In the genomic region with DNA sequence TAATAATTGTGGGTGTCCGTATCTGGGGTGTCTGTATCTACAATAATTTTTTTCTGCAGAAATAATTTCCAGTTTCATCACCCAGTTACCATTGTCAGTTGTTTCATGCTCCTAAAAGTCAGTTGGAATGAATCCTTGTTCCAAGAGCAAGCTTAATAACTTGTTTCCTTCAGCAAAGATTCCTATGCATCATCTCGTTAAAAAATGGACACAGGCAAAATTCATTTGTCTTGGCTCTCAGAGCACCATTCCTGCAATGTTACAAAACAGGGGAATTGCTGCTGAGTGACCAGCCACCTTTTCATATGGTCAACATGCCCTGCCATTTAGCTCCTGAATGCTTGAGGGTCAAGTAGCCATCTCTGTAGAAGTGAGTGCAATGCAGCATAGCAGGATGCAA, we compare ENCODE assay signal across 25 cellular contexts.
"Had no signal": no experiment of that assay in that cellular context is flagged by ENCODE, and none has a peak within 500 bp of the region (broad histone marks: within the 10 kb centered on the region; RNA-seq: fewer than 3 reads in every experiment).

No MANE protein-coding gene starts in this region.

- H3K27ac Mint-ChIP-seq: activated CD4-positive, alpha-beta memory T cell treated with anti-CD3 and anti-CD28 coated beads, Interleukin-2, amount 10 ng/mL, durations not matched to agents 7 days and 5 days; activated CD4-positive, alpha-beta T cell treated with anti-CD3 and anti-CD28 coated beads for 36 hours; activated naive CD4-positive, alpha-beta T cell treated with anti-CD3 and anti-CD28 coated beads for 36 hours; activated naive CD8-positive, alpha-beta T cell; activated T-helper 17 cell treated with anti-CD3 and anti-CD28 coated beads, Interleukin-2, amount 50 U/mL, for 72 hours; brain had no signal

- H3K36me3 ChIP-seq: cardiac muscle cell had no signal

- H3K27me3 ChIP-seq: cardiac muscle cell had no signal

- H3K27me3 Mint-ChIP-seq: activated CD4-positive, alpha-beta memory T cell treated with anti-CD3 and anti-CD28 coated beads, Interleukin-2, amount 10 ng/mL, durations not matched to agents 7 days and 5 days; activated CD4-positive, alpha-beta T cell treated with anti-CD3 and anti-CD28 coated beads for 36 hours; activated naive CD8-positive, alpha-beta T cell; activated T-helper 17 cell treated with anti-CD3 and anti-CD28 coated beads, Interleukin-2, amount 50 U/mL, for 72 hours; brain had no signal

- H3K27ac ChIP-seq: cardiac muscle cell, SK-N-MC, VCaP had no signal

- H3K9me3 Mint-ChIP-seq: activated CD4-positive, alpha-beta memory T cell treated with anti-CD3 and anti-CD28 coated beads, Interleukin-2, amount 10 ng/mL, durations not matched to agents 7 days and 5 days; activated T-helper 17 cell treated with anti-CD3 and anti-CD28 coated beads, Interleukin-2, amount 50 U/mL, for 72 hours had no signal

- H3K36me3 Mint-ChIP-seq: activated naive CD8-positive, alpha-beta T cell; brain had no signal

- H3K4me1 Mint-ChIP-seq: activated CD4-positive, alpha-beta memory T cell treated with anti-CD3 and anti-CD28 coated beads, Interleukin-2, amount 10 ng/mL, durations not matched to agents 7 days and 5 days; activated CD4-positive, alpha-beta T cell treated with anti-CD3 and anti-CD28 coated beads for 36 hours; activated T-helper 17 cell treated with anti-CD3 and anti-CD28 coated beads, Interleukin-2, amount 50 U/mL, for 72 hours; brain had no signal

- H3K4me3 ChIP-seq: cardiac muscle cell, SK-N-MC had no signal

- ATAC-seq: activated CD4-positive, alpha-beta T cell treated with anti-CD3 and anti-CD28 coated beads for 36 hours; activated T-helper 17 cell treated with anti-CD3 and anti-CD28 coated beads, Interleukin-2, amount 50 U/mL, for 72 hours had no signal

- DNase-seq: activated CD4-positive, alpha-beta memory T cell treated with anti-CD3 and anti-CD28 coated beads, Interleukin-2, amount 10 ng/mL, durations not matched to agents 7 days and 5 days; activated CD4-positive, alpha-beta T cell treated with anti-CD3 and anti-CD28 coated beads for 36 hours; activated CD4-positive, alpha-beta T cell treated with anti-CD3 and anti-CD28 coated beads, Interleukin-2, amount 50 U/mL, for 1 hour; activated gamma-delta T cell; activated naive CD4-positive, alpha-beta T cell treated with anti-CD3 and anti-CD28 coated beads for 36 hours; activated T-cell treated with anti-CD3 and anti-CD28 coated beads for 4 hours; activated T-cell treated with anti-CD3 and anti-CD28 coated beads, Interleukin-2, amount 50 U/mL, for 48 hours; amygdala; NCI-H1092 treated with DMSO at 0.1 percent for 48 hours; NCI-H1417 treated with DMSO at 0.1 percent for 48 hours; NCI-H1694; NCI-H2029; NCI-H2107; NCI-H345; NCI-H510A; NCI-H526 treated with DMSO at 0.1 percent for 48 hours; NCI-H82; SIG-M5; T-helper 1 cell had no signal

- H3K4me3 Mint-ChIP-seq: activated CD4-positive, alpha-beta memory T cell treated with anti-CD3 and anti-CD28 coated beads, Interleukin-2, amount 10 ng/mL, durations not matched to agents 7 days and 5 days; activated CD4-positive, alpha-beta T cell treated with anti-CD3 and anti-CD28 coated beads for 36 hours; activated naive CD4-positive, alpha-beta T cell treated with anti-CD3 and anti-CD28 coated beads for 36 hours; activated naive CD8-positive, alpha-beta T cell; activated T-helper 17 cell treated with anti-CD3 and anti-CD28 coated beads, Interleukin-2, amount 50 U/mL, for 72 hours; brain had no signal
